8 cellular contexts compared by ENCODE assay signal in genomic region chr21:33479679-33480480, GRCh38. TPM values are rescaled to one million over a fixed set of nuclear protein-coding genes. Genes with fewer than 3 reads are reported as not detected.
DNase-seq lines count a peak whose midpoint lies in the region; ATAC-seq lines count a peak whose summit lies in the region.

TMEM50B (minus strand) TSS chr21:33479974; CDS start chr21:33468885, 11,089 bp downstream.

- peaks cover 5% of the 10 kb centered on the region for H3K4me1 ChIP-seq in right cardiac atrium (ENCODE audit: control insufficient read depth, insufficient read depth, low read length)
- H3K4me1 ChIP-seq in rectal smooth muscle tissue (ENCODE audit: control insufficient read depth, insufficient read depth, low read length), result peaks cover 5% of the 10 kb centered on the region
- no peaks in the 10 kb centered on the region for H3K4me1 ChIP-seq in aorta (ENCODE audit: control insufficient read depth in 1 of 2, insufficient read depth in 2 of 2, low read length in 2 of 2)

- intact Hi-C loops in right cardiac atrium (cut with DNase I) (no loop called here), aorta (cut with DNase I) (no loop called here)

- peak; percentile 90 to 95 for DNase-seq in NCI-H187 (lab: John Stamatoyannopoulos, UW)
- DNase-seq in T-helper 2 cell, result peak; percentile 93 to 97 (median 96)
- DNase-seq in anterior cingulate cortex (lab: John Stamatoyannopoulos, UW), result peak; percentile 77 to 98 (median 96)
- peak; percentile 96 to 99 (median 98) for DNase-seq in right cardiac atrium
- DNase-seq in aorta, result peak; percentile 97 to 99

- peak within 1 kb of the TSS; percentile 57 for H3K9ac ChIP-seq in rectal smooth muscle tissue (ENCODE audit: low read length)

- peak; percentile 67 for ATAC-seq in GM18499 (IDR thresholded peaks at IDR 0.05; ENCODE audit: insufficient read depth, unreplicated experiment)
- ATAC-seq in HG02943 (IDR thresholded peaks at IDR 0.05; ENCODE audit: low read depth, unreplicated experiment), result peak; percentile 92
- peak; percentile 99 for ATAC-seq in right cardiac atrium
- peak; percentile 99 for ATAC-seq in aorta (ENCODE audit: low FRiP score)

- WGBS in right cardiac atrium, result under 1% methylated on average over 93 of the region's 93 CpGs
- 0% methylated on average over 75 to 93 of the region's 93 CpGs for WGBS in aorta, 2 donors

- peak within 1 kb of the TSS; percentile 91 for H3K4me3 ChIP-seq in right cardiac atrium (ENCODE audit: low read length)
- peak within 1 kb of the TSS; percentile 89 for H3K4me3 ChIP-seq in rectal smooth muscle tissue (ENCODE audit: low read length)
- peak within 1 kb of the TSS; percentile 87 to 91 for H3K4me3 ChIP-seq in aorta (ENCODE audit: low read length in 2 of 2)

- H3K27ac ChIP-seq in right cardiac atrium (ENCODE audit: low read length) (peak within 1 kb of the TSS; percentile 95), rectal smooth muscle tissue (ENCODE audit: low read depth, low read length) (peak within 1 kb of the TSS; percentile 90), aorta (ENCODE audit: low read depth in 1 of 2, low read length in 2 of 2) (peak within 1 kb of the TSS; percentile 91 to 95)

- H3K9me3 ChIP-seq in right cardiac atrium (ENCODE audit: control insufficient read depth, low read length) (no peaks in the 10 kb centered on the region), aorta (ENCODE audit: control insufficient read depth, low read length) (no peaks in the 10 kb centered on the region)

- H3K36me3 ChIP-seq in rectal smooth muscle tissue (ENCODE audit: control insufficient read depth, insufficient read depth, low read length) (no peaks in the 10 kb centered on the region), aorta (ENCODE audit: control insufficient read depth in 1 of 2, insufficient read depth in 2 of 2, low read length in 1 of 2) (no peaks in the 10 kb centered on the region)

- no peaks in the 10 kb centered on the region for H3K27me3 ChIP-seq in right cardiac atrium (ENCODE audit: control insufficient read depth, insufficient read depth)
- no peaks in the 10 kb centered on the region for H3K27me3 ChIP-seq in rectal smooth muscle tissue (ENCODE audit: control insufficient read depth, insufficient read depth, low read length)
- H3K27me3 ChIP-seq in aorta (ENCODE audit: control insufficient read depth in 1 of 2, insufficient read depth in 2 of 2, low read length in 1 of 2), result no peaks in the 10 kb centered on the region

RNA-seq across cellular contexts. Expression of gene TMEM50B, which starts in this region (rescaled TPM):
- total RNA-seq in right cardiac atrium (10 to 100 TPM; 38.8 to 49.3 (median 41.2) TPM), aorta (10 to 100 TPM; 37.8 to 45.2 TPM)
- polyA plus RNA-seq in right cardiac atrium (37.0 TPM), aorta (100 to 1,000 TPM in 1 of 2 donors, 10 to 100 TPM in 1; 30.3 to 128 TPM)

Comparison
In these comparisons a context has a peak if more than half of its experiments do, and no peak if none do; other contexts are left out.
1. Peak in every context shown above with its lines: DNase-seq, ATAC-seq, H3K4me3 ChIP-seq and H3K27ac ChIP-seq.